3 cellular contexts compared by ENCODE assay signal in the genomic region with DNA sequence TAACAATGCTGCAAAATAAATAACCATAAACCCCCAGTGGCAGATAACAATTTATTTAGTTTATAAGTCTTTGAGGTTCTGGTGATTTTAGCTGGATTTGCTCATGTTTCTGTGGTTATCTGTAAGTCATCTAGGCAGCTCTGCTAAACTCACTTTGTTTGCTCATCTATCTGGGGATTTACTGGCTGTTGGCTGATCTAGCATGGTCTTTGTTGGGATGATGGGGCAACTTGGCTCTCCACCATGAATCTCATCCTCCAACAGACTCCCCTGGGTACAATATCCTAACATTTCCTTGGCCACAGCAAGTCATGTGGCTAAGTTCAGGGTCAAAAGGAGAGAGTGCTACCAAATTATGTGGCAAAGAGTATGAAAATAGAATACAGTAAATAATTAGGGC.
"Had no signal": no experiment of that assay in that cellular context is flagged by ENCODE, and none has a peak within 500 bp of the region (broad histone marks: within the 10 kb centered on the region; RNA-seq: fewer than 3 reads in every experiment).

No MANE protein-coding gene starts in this region.

- ATAC-seq: GM12878 had no signal

- DNase-seq: GDM1, GF-D8 had no signal
